33 cellular contexts compared by ENCODE assay signal in the genomic region with DNA sequence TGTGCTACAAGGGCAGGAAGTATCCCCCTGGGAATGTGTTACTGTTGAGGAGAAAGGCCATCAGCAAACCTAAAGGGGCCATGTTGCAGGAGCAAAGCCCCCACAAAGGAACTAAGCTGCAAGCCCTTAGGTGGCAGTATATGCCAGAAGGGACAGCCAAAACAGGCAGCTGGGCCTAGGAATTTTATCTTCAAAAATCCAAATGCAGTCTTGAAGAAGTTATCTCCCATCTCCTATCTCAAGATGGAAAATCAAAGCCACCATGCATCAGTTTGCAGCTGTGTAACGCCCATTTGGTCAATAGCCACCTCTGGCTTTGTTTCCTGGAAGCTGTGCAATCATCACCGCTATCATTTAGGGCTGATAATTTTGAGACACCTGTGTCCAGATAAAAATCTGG.
A peak's percentile ranks its signal among the peaks of the same experiment; 100 is the strongest.
DNase-seq lines count a peak whose midpoint lies in the region; ATAC-seq and TF ChIP-seq lines count a peak whose summit lies in the region.
"Had no signal": no experiment of that assay in that cellular context is flagged by ENCODE, and none has a peak within 500 bp of the region (broad histone marks: within the 10 kb centered on the region; RNA-seq: fewer than 3 reads in every experiment).

No MANE protein-coding gene starts in this region.

- no peak overlapping the region for H3K4me2 ChIP-seq in mammary epithelial cell (ENCODE audit: insufficient read depth, low read depth, low read length)

- CTCF ChIA-PET in mammary epithelial cell (lab: Charles Lee; ENCODE audit: low non-redundant PET), result no interaction called here

- H3K4me3 ChIP-seq in mammary epithelial cell (replicated peaks in 1 of 3; ENCODE audit: insufficient read depth in 1 of 3, low read depth in 2 of 3, low read length in 3 of 3) (no peak overlapping the region), breast epithelium (no peak overlapping the region)
- H3K4me3 ChIP-seq: psoas muscle, sigmoid colon, SK-N-MC, stomach had no signal

- H3K4me1 Mint-ChIP-seq in glutamatergic neuron (ENCODE audit: low read depth, unreplicated experiment) (peaks cover 11% of the 10 kb centered on the region), type B pancreatic cell (ENCODE audit: unreplicated experiment) (peaks cover 13% of the 10 kb centered on the region)
- H3K4me1 Mint-ChIP-seq: activated naive CD8-positive, alpha-beta T cell treated with anti-CD3 and anti-CD28 coated beads, Interleukin-2, amount 50 U/mL, for 24 hours; naive B cell had no signal

- dilution Hi-C loops in mammary epithelial cell (cut with HindIII; ENCODE audit: low sequenced_read_pairs), result no loop called here

- in situ Hi-C loops in mammary epithelial cell (cut with MboI; ENCODE audit: low sequenced_read_pairs in 2 of 2), result loop anchor here in 1 of 2 donors (25.0 kb wide), 1 partner anchor 611 kb away; a partner anchor contains a TSS

- no peaks in the 10 kb centered on the region for H3K9me3 Mint-ChIP-seq in glutamatergic neuron (ENCODE audit: unreplicated experiment)
- peaks cover 8% of the 10 kb centered on the region for H3K9me3 Mint-ChIP-seq in type B pancreatic cell
- H3K9me3 Mint-ChIP-seq: activated naive CD8-positive, alpha-beta T cell treated with anti-CD3 and anti-CD28 coated beads, Interleukin-2, amount 50 U/mL, for 24 hours; CD8-positive, alpha-beta T cell; dendritic cell treated with granulocyte-macrophage colony-stimulating factor and Interleukin-4, amounts not matched to agents 40 ng/mL and 50 ng/mL, for 4 days; T-helper 1 cell treated with Interleukin-12 subunit alpha and Interleukin-12 subunit beta and Interleukin-4 antibody, amounts not matched to agents 30 μg/mL and 1 μg/mL, for 36 hours had no signal

- no peak overlapping the region for H3K9ac ChIP-seq in mammary epithelial cell (ENCODE audit: insufficient read depth, low read length)

- H3K27me3 Mint-ChIP-seq in glutamatergic neuron (ENCODE audit: unreplicated experiment) (peaks cover 3% of the 10 kb centered on the region), type B pancreatic cell (no peaks in the 10 kb centered on the region)

- no peaks in the 10 kb centered on the region for H3K79me2 ChIP-seq in mammary epithelial cell (ENCODE audit: insufficient read depth, low read length)

- intact Hi-C loops in mammary epithelial cell (cut with micrococcal nuclease) (no loop called here), breast epithelium (cut with DNase I; ENCODE audit: low total_unique reads) (no loop called here)

- H3K27ac Mint-ChIP-seq in glutamatergic neuron (ENCODE audit: unreplicated experiment), result peak overlapping the region; percentile 70
- H3K27ac Mint-ChIP-seq in type B pancreatic cell, result peak overlapping the region; percentile 2
- H3K27ac Mint-ChIP-seq: activated naive CD8-positive, alpha-beta T cell treated with anti-CD3 and anti-CD28 coated beads, Interleukin-2, amount 50 U/mL, for 24 hours; activated T-cell treated with anti-CD3 and anti-CD28 coated beads, Interleukin-2, amount 50 U/mL, for 72 hours; CD8-positive, alpha-beta T cell; dendritic cell treated with granulocyte-macrophage colony-stimulating factor and Interleukin-4, amounts not matched to agents 40 ng/mL and 50 ng/mL, for 4 days; mesothelial cell of epicardium; T-helper 1 cell treated with Interleukin-12 subunit alpha and Interleukin-12 subunit beta and Interleukin-4 antibody, amounts not matched to agents 30 μg/mL and 1 μg/mL, for 36 hours had no signal

- H3K27me3 ChIP-seq in mammary epithelial cell (ENCODE audit: insufficient read depth, low read length) (no peaks in the 10 kb centered on the region), breast epithelium (no peaks in the 10 kb centered on the region)
- H3K27me3 ChIP-seq: stomach had no signal

- ATAC-seq in HG03354 (IDR thresholded peaks at IDR 0.05; ENCODE audit: poor library complexity, severe bottlenecking, unreplicated experiment), result no peak
- ATAC-seq: activated CD4-positive, CD25-positive, alpha-beta regulatory T cell treated with anti-CD3 and anti-CD28 coated beads, Interleukin-2, amount 50 U/mL, for 24 hours; activated naive CD8-positive, alpha-beta T cell treated with anti-CD3 and anti-CD28 coated beads, Interleukin-2, amount 50 U/mL, for 24 hours; activated T-cell treated with anti-CD3 and anti-CD28 coated beads, Interleukin-2, amount 50 U/mL, for 72 hours; CD8-positive, alpha-beta T cell; left ventricle myocardium superior; psoas muscle had no signal

- no peaks in the 10 kb centered on the region for H3K36me3 ChIP-seq in mammary epithelial cell (ENCODE audit: insufficient read depth, low read length)
- no peaks in the 10 kb centered on the region for H3K36me3 ChIP-seq in breast epithelium
- H3K36me3 ChIP-seq: sigmoid colon, stomach had no signal

- H2AFZ ChIP-seq in mammary epithelial cell (ENCODE audit: low read depth, low read length), result peak overlapping the region; percentile 18

- no peaks in the 10 kb centered on the region for H4K20me1 ChIP-seq in mammary epithelial cell (ENCODE audit: insufficient read depth, low read length)

- TF ChIP-seq CTCF in mammary epithelial cell (conservative IDR thresholded peaks at IDR 0.05 in 1 of 2, IDR thresholded peaks at IDR 0.05 in 1 of 2; ENCODE audit: extremely low read depth in 1 of 2, insufficient read depth in 1 of 2, low read depth in 1 of 2, low read length in 2 of 2), result no peak
- TF ChIP-seq CTCF in breast epithelium (IDR thresholded peaks at IDR 0.05), result no peak
- TF ChIP-seq CTCF in glutamatergic neuron (IDR thresholded peaks at IDR 0.05; ENCODE audit: partially characterized antibody, unreplicated experiment), result no peak
- TF ChIP-seq CTCF in type B pancreatic cell (conservative IDR thresholded peaks at IDR 0.05), result no peak

- H3K27ac ChIP-seq in mammary epithelial cell (ENCODE audit: insufficient read depth, low read depth, low read length), result no peak overlapping the region
- no peak overlapping the region for H3K27ac ChIP-seq in breast epithelium
- H3K27ac ChIP-seq: psoas muscle, sigmoid colon, SK-N-MC, stomach had no signal

- H3K4me3 Mint-ChIP-seq in glutamatergic neuron (ENCODE audit: unreplicated experiment) (no peak overlapping the region), type B pancreatic cell (no peak overlapping the region)
- H3K4me3 Mint-ChIP-seq: activated naive CD8-positive, alpha-beta T cell treated with anti-CD3 and anti-CD28 coated beads, Interleukin-2, amount 50 U/mL, for 24 hours; activated T-cell treated with anti-CD3 and anti-CD28 coated beads, Interleukin-2, amount 50 U/mL, for 72 hours; CD8-positive, alpha-beta T cell; dendritic cell treated with granulocyte-macrophage colony-stimulating factor and Interleukin-4, amounts not matched to agents 40 ng/mL and 50 ng/mL, for 4 days; mesothelial cell of epicardium; naive B cell; T-helper 1 cell treated with Interleukin-12 subunit alpha and Interleukin-12 subunit beta and Interleukin-4 antibody, amounts not matched to agents 30 μg/mL and 1 μg/mL, for 36 hours had no signal

- no peaks in the 10 kb centered on the region for H3K9me3 ChIP-seq in mammary epithelial cell (replicated peaks; ENCODE audit: insufficient read depth, low read length)
- H3K9me3 ChIP-seq in breast epithelium, result no peaks in the 10 kb centered on the region
- H3K9me3 ChIP-seq: psoas muscle, sigmoid colon, stomach had no signal

- WGBS in mammary epithelial cell (ENCODE audit: low coverage, missing lambda C conversion rate), result 94% methylated on average over 2 of the region's 2 CpGs

- DNase-seq in mammary epithelial cell (no peak), breast epithelium (ENCODE audit: low spot score in 2 of 2) (no peak), NCI-H69 (lab: John Stamatoyannopoulos, UW) (peak; percentile 63), glutamatergic neuron (no peak), type B pancreatic cell (ENCODE audit: extremely low spot score, unreplicated experiment) (no peak), foreskin melanocyte (no peak)
- no peak for DNase-seq in activated naive CD4-positive, alpha-beta T cell treated with Interleukin-2 at 50 U/mL for 16 hours
- DNase-seq: activated CD4-positive, alpha-beta T cell treated with anti-CD3 and anti-CD28 coated beads, Interleukin-2, amount 50 U/mL, for 48 hours; activated naive CD8-positive, alpha-beta T cell treated with anti-CD3 and anti-CD28 coated beads, Interleukin-2, amount 50 U/mL, for 24 hours; activated T-cell treated with anti-CD3 and anti-CD28 coated beads, Interleukin-2, amount 50 U/mL, for 72 hours; CD8-positive, alpha-beta T cell; central memory CD4-positive, alpha-beta T cell; DMS153; head of caudate nucleus; kidney; left ventricle myocardium superior; naive B cell; NCI-H1092 treated with DMSO at 0.1 percent for 48 hours; NCI-H2029; NCI-H2227 treated with DMSO at 0.1 percent for 48 hours; NCI-H774; occipital lobe; OCI-M1; psoas muscle; sigmoid colon; stimulated activated CD4-positive, alpha-beta T cell treated with anti-CD3 and anti-CD28 coated beads, Interleukin-4, amount 100 ng/mL, for 1 hour; stomach had no signal

- BruUV-seq in mammary epithelial cell (replicated peaks; lab: Mats Ljungman, UMichigan), result no TSS peak

- TF ChIP-seq POLR2A in breast epithelium (IDR thresholded peaks at IDR 0.05), result no peak

- no peaks in the 10 kb centered on the region for H3K36me3 Mint-ChIP-seq in glutamatergic neuron (ENCODE audit: unreplicated experiment)
- no peaks in the 10 kb centered on the region for H3K36me3 Mint-ChIP-seq in type B pancreatic cell
- H3K36me3 Mint-ChIP-seq: CD8-positive, alpha-beta T cell; mesothelial cell of epicardium; naive B cell had no signal

- peaks cover 28% of the 10 kb centered on the region for H3K4me1 ChIP-seq in mammary epithelial cell (ENCODE audit: insufficient read depth, low read length)
- no peaks in the 10 kb centered on the region for H3K4me1 ChIP-seq in breast epithelium
- H3K4me1 ChIP-seq: psoas muscle, sigmoid colon, stomach had no signal
